Comparison of ENCODE assay signal across 1 cellular context in the genomic region with DNA sequence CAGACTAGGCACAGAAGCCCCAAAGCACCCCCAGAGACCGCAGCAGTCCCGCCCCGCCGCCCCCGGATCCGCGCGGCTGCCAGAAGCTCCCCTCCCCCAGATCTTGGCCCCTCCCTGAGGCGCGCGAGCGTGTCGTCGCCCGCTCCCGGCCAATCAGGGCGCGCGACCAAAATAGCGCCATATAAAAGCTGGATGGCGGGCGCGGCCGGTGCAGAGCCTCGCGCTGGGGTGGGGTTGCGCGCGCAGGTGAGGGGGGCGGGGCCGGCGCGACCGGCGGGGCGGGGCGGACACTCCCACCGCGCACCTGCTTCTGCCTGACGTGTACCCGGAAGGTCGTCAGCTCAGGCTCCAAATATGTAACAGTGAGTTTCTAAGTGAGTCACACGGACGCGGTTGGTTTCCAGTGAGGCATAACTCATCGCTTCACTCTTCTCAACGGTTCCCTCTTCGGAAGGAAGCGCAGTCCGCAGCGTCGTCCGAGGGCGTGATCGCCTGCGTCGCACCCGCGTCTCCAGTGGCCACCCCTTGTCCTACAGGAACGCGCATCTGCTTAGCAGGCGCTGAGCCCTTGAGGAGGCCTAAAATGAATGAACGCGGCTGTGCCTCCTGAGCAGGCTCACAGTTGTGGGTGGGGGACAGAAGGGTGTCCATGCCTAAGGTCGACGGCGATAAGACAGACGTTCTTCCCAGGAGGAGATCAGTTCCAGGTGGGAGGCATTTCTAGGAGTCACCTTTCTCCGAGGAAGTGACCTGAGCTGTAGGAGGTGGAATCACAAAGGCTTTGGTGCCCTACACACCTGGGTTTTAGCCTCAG.
TF ChIP-seq lines count a peak whose summit lies in the region.

No MANE protein-coding gene starts in this region.

TF ChIP-seq in IMR-90, 13 proteins besides CTCF, POLR2A, EP300 and RAD21:
- TF ChIP-seq NFE2L2 (IDR thresholded peaks at IDR 0.05; ENCODE audit: low read depth, low read length) (no peak), MAZ (IDR thresholded peaks at IDR 0.05; ENCODE audit: borderline replicate concordance, low read depth, low read length) (peak; percentile 56; the same call in 1 of the 2 replicates), ELK1 (IDR thresholded peaks at IDR 0.05; ENCODE audit: borderline replicate concordance, low read depth, low read length) (no peak), BHLHE40 (IDR thresholded peaks at IDR 0.05; ENCODE audit: low read depth, low read length) (0 out of 2 replicates have a peak, but pooled peaks have one; percentile 8), FOS (IDR thresholded peaks at IDR 0.05; ENCODE audit: low read depth, low read length) (peak; percentile 79), MAFK (IDR thresholded peaks at IDR 0.05; ENCODE audit: low read depth, low read length) (no peak), CEBPB (IDR thresholded peaks at IDR 0.05; ENCODE audit: low read depth, low read length) (no peak), RFX5 (IDR thresholded peaks at IDR 0.05; ENCODE audit: low read depth, low read length) (no peak), MXI1 (IDR thresholded peaks at IDR 0.05; ENCODE audit: borderline replicate concordance, low read depth, low read length) (no peak), CHD1 (IDR thresholded peaks at IDR 0.05; ENCODE audit: low read depth, low read length) (no peak), SMC3 (IDR thresholded peaks at IDR 0.05; ENCODE audit: low read depth, low read length) (peak; percentile 38), RCOR1 (IDR thresholded peaks at IDR 0.05; ENCODE audit: insufficient replicate concordance, low read length) (peak; percentile 85)
- TF ChIP-seq, protein P1, sequence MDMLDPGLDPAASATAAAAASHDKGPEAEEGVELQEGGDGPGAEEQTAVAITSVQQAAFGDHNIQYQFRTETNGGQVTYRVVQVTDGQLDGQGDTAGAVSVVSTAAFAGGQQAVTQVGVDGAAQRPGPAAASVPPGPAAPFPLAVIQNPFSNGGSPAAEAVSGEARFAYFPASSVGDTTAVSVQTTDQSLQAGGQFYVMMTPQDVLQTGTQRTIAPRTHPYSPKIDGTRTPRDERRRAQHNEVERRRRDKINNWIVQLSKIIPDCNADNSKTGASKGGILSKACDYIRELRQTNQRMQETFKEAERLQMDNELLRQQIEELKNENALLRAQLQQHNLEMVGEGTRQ (IDR thresholded peaks at IDR 0.05; ENCODE audit: low read depth, low read length) = no peak
TF ChIP-seq in IMR-90: peak in this region for 5.
